ENCODE assay signal across 8 cellular contexts in the genomic region with DNA sequence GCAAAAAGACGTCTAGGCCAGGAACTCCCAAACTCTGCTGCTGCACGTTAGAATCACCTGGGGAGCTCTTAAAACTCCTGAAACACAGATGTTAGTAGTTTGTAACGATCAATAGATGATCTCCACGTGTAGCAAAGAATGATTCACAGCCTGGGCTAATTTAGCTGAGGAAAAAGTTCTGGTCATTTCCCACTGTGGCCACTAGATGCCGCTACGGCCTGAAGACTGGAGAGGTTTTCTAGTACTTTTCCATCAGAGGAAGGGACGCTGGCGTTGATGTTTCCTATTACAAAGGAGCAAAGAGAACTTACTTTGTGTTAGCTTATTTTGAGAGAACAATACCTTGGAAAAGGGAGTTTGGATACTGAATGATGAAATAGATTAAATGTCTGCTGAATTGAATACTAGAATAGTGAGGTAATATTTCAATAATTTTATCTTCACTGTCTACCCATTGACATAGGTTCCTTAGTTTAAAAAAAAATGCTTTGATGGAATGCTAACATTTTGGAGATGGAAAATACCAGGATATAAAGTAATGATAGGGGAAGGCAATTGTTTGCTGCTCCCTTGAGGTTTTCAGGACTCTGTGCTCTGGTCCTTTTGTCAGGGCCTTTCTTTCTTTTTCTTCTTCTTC.
DNase-seq lines count a peak whose midpoint lies in the region; ATAC-seq, FAIRE-seq and TF ChIP-seq lines count a peak whose summit lies in the region.

No MANE protein-coding gene starts in this region.

- DNase-seq in AG08395 (ENCODE audit: low spot score) (peak; percentile 90), NCI-H2196 treated with DMSO at 0.1 percent for 48 hours (lab: John Stamatoyannopoulos, UW; ENCODE audit: unreplicated experiment) (peak; percentile 76), WERI-Rb-1 (peak; percentile 47), mammary epithelial cell (peak; percentile 82), kidney (no peak)
- DNase-seq in stimulated activated CD4-positive, alpha-beta T cell treated with anti-CD3 and anti-CD28 coated beads, Interleukin-1b, Interleukin-23, amount 100 ng/mL, for 48 hours: peak; percentile 76

- H3K27me3 ChIP-seq in WERI-Rb-1 (ENCODE audit: insufficient read depth, low read depth, severe bottlenecking) (no peaks in the 10 kb centered on the region), mammary epithelial cell (ENCODE audit: insufficient read depth, low read length) (no peaks in the 10 kb centered on the region)

- H3K4me1 ChIP-seq in mammary epithelial cell (ENCODE audit: insufficient read depth, low read length) (peaks cover 18% of the 10 kb centered on the region), kidney (ENCODE audit: control insufficient read depth in 1 of 2, insufficient read depth in 1 of 2, low read depth in 1 of 2, low read length in 2 of 2) (no peaks in the 10 kb centered on the region)

- H3K79me2 ChIP-seq in mammary epithelial cell (ENCODE audit: insufficient read depth, low read length): no peaks in the 10 kb centered on the region

- H3K9me3 ChIP-seq in WERI-Rb-1 (ENCODE audit: severe bottlenecking) (no peaks in the 10 kb centered on the region), mammary epithelial cell (replicated peaks; ENCODE audit: insufficient read depth, low read length) (no peaks in the 10 kb centered on the region), kidney (ENCODE audit: control insufficient read depth in 1 of 2, low read length in 2 of 2) (no peaks in the 10 kb centered on the region)

- TF ChIP-seq CTCF in WERI-Rb-1 (IDR thresholded peaks at IDR 0.05; ENCODE audit: low read depth, low read length): peak; percentile 59
- peak; percentile 90 to 97 for TF ChIP-seq CTCF in mammary epithelial cell (conservative IDR thresholded peaks at IDR 0.05 in 1 of 2, IDR thresholded peaks at IDR 0.05 in 1 of 2; ENCODE audit: extremely low read depth in 1 of 2, insufficient read depth in 1 of 2, low read depth in 1 of 2, low read length in 2 of 2)
- peak; percentile 92 for TF ChIP-seq CTCF in kidney (IDR thresholded peaks at IDR 0.05; ENCODE audit: borderline replicate concordance, extremely low read depth, insufficient read depth)

- no peaks in the 10 kb centered on the region for H4K20me1 ChIP-seq in mammary epithelial cell (ENCODE audit: insufficient read depth, low read length)

- peak overlapping the region; percentile 37 for H3K4me2 ChIP-seq in mammary epithelial cell (ENCODE audit: insufficient read depth, low read depth, low read length)

- CTCF ChIA-PET in mammary epithelial cell (lab: Charles Lee; ENCODE audit: low non-redundant PET): interaction anchor here (0.6 to 0.9 kb wide), 2 partner anchors 377 to 481 kb away, joined by 3 to 8 read pairs; no protein-coding TSS in a partner anchor

- peak overlapping the region; percentile 27 for H3K4me3 ChIP-seq in WERI-Rb-1 (ENCODE audit: low read depth, low read length)
- no peak overlapping the region for H3K4me3 ChIP-seq in mammary epithelial cell (replicated peaks in 1 of 3; ENCODE audit: insufficient read depth in 1 of 3, low read depth in 2 of 3, low read length in 3 of 3)
- no peak overlapping the region for H3K4me3 ChIP-seq in kidney (ENCODE audit: low read length in 2 of 2)

- H3K9ac ChIP-seq in mammary epithelial cell (ENCODE audit: insufficient read depth, low read length): peak overlapping the region; percentile 42
- no peak overlapping the region for H3K9ac ChIP-seq in kidney (ENCODE audit: low read length in 2 of 2)

- in situ Hi-C loops in mammary epithelial cell (cut with MboI; ENCODE audit: low sequenced_read_pairs in 2 of 2): loop anchor here (5.0 to 25.0 kb wide), 4 partner anchors 236 to 476 kb away; partner anchors contain the start of genes TMEM207 (in 2 of the 2) and CLDN1 (in 1 of the 2)

- ATAC-seq in GM18907 (IDR thresholded peaks at IDR 0.05; ENCODE audit: unreplicated experiment) (peak; percentile 90), HG03175 (IDR thresholded peaks at IDR 0.05; ENCODE audit: unreplicated experiment) (peak; percentile 88)

- dilution Hi-C loops in mammary epithelial cell (cut with HindIII; ENCODE audit: low sequenced_read_pairs): no loop called here

- H3K27ac ChIP-seq in WERI-Rb-1: no peak overlapping the region
- peak overlapping the region; percentile 2 for H3K27ac ChIP-seq in mammary epithelial cell (ENCODE audit: insufficient read depth, low read depth, low read length)
- H3K27ac ChIP-seq in kidney (ENCODE audit: low read depth in 2 of 2, low read length in 2 of 2): no peak overlapping the region

- no TSS peak for BruUV-seq in mammary epithelial cell (replicated peaks; lab: Mats Ljungman, UMichigan)

- H3K36me3 ChIP-seq in WERI-Rb-1 (no peaks in the 10 kb centered on the region), mammary epithelial cell (ENCODE audit: insufficient read depth, low read length) (peaks cover 27% of the 10 kb centered on the region), kidney (ENCODE audit: control insufficient read depth in 1 of 2, insufficient read depth in 2 of 2, low read length in 2 of 2) (peaks cover 7 to 16% of the 10 kb centered on the region in 2 donors)

- H2AFZ ChIP-seq in mammary epithelial cell (ENCODE audit: low read depth, low read length): peak overlapping the region; percentile 22

- intact Hi-C loops in mammary epithelial cell (cut with micrococcal nuclease): loop anchor here (1.0 to 10.0 kb wide), 6 partner anchors 241 to 735 kb away; partner anchors contain the start of genes CLDN1 and IL1RAP
- intact Hi-C loops in kidney (cut with DNase I): loop anchor here (5.0 kb wide), 1 partner anchor 241 kb away; no protein-coding TSS in a partner anchor

- 0% methylated on average over 8 of the region's 8 CpGs for WGBS in mammary epithelial cell (ENCODE audit: low coverage, missing lambda C conversion rate)

- FAIRE-seq in kidney (lab: Jason Lieb, UNC): peak; percentile 85
